ENCODE assay signal across 11 cellular contexts in the genomic region with DNA sequence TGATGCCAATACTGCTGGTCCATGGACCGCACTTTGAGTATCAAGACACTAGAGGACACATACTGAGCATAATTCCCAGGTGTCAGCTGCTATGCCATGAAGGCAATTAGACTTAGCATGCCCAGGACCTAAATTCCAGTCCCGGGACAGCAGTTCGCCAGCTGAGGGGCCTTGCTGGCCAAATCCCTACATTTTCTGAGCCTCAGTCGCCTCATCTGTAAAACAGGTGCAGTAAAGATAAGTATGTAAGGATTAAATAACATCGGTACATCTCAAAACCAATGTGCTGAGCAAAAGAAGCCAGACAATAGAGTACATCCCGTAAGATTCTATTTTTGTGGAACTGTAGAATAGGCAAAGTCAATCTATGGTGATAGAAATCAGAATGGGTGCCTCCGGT. TPM values are rescaled to one million over a fixed set of nuclear protein-coding genes. Genes with fewer than 3 reads are reported as not detected.
DNase-seq lines count a peak whose midpoint lies in the region; ATAC-seq and TF ChIP-seq lines count a peak whose summit lies in the region.
"Had no signal": no experiment of that assay in that cellular context is flagged by ENCODE, and none has a peak within 500 bp of the region (broad histone marks: within the 10 kb centered on the region; RNA-seq: fewer than 3 reads in every experiment).

No MANE protein-coding gene starts in this region.

- H3K4me3 Mint-ChIP-seq in activated CD8-positive, alpha-beta T cell treated with anti-CD3 and anti-CD28 coated beads, Interleukin-2, amount 10 ng/mL, durations not matched to agents 7 days and 5 days: peak overlapping the region; percentile 61

- H3K36me3 ChIP-seq in ACC112 (ENCODE audit: insufficient read depth, low read length): no peaks in the 10 kb centered on the region
- H3K36me3 ChIP-seq in DOHH2 (ENCODE audit: control insufficient read depth, low read length): no peaks in the 10 kb centered on the region
- no peaks in the 10 kb centered on the region for H3K36me3 ChIP-seq in muscle layer of colon (ENCODE audit: insufficient read depth, low read length)
- no peaks in the 10 kb centered on the region for H3K36me3 ChIP-seq in Peyer's patch
- H3K36me3 ChIP-seq: SJSA1 had no signal

- no peak for DNase-seq in activated CD8-positive, alpha-beta T cell treated with anti-CD3 and anti-CD28 coated beads, Interleukin-2, amount 10 ng/mL, durations not matched to agents 7 days and 5 days
- no peak for DNase-seq in stimulated activated CD8-positive, alpha-beta memory T cell treated with anti-CD3 and anti-CD28 coated beads, Interleukin-4, amount 100 ng/mL, for 48 hours
- DNase-seq in SIG-M5 (lab: John Stamatoyannopoulos, UW) (no peak), Peyer's patch (no peak), NCI-H82 treated with DMSO at 0.1 percent for 48 hours (lab: John Stamatoyannopoulos, UW; ENCODE audit: unreplicated experiment) (no peak)

- no peaks in the 10 kb centered on the region for H3K36me3 Mint-ChIP-seq in activated CD8-positive, alpha-beta T cell treated with anti-CD3 and anti-CD28 coated beads, Interleukin-2, amount 10 ng/mL, durations not matched to agents 7 days and 5 days (ENCODE audit: low read depth)

- no peaks in the 10 kb centered on the region; the same call in 1 of the 2 replicates for H3K27me3 ChIP-seq in ACC112 (ENCODE audit: insufficient read depth, low read length)
- H3K27me3 ChIP-seq in DOHH2 (ENCODE audit: control insufficient read depth, low read length): peaks cover 21% of the 10 kb centered on the region
- no peaks in the 10 kb centered on the region for H3K27me3 ChIP-seq in muscle layer of colon (ENCODE audit: control insufficient read depth in 1 of 2, insufficient read depth in 2 of 2, low read length in 2 of 2)
- H3K27me3 ChIP-seq in Peyer's patch: no peaks in the 10 kb centered on the region
- H3K27me3 ChIP-seq: SJSA1 had no signal

- no peaks in the 10 kb centered on the region for H3F3A ChIP-seq in DOHH2 (ENCODE audit: control insufficient read depth, insufficient read depth)

- no peak for TF ChIP-seq CTCF in DOHH2 (IDR thresholded peaks at IDR 0.05; ENCODE audit: low read depth, low read length, poor library complexity, severe bottlenecking)
- no peak for TF ChIP-seq CTCF in Peyer's patch (IDR thresholded peaks at IDR 0.05)

- POLR2A ChIA-PET in activated CD8-positive, alpha-beta T cell treated with anti-CD3 and anti-CD28 coated beads, Interleukin-2, amount 10 ng/mL, durations not matched to agents 7 days and 5 days (lab: Charles Lee): interaction anchor here (0.7 to 1.8 kb wide), 4 partner anchors 40 to 437 kb away, joined by 4 to 6 read pairs (median 5); no protein-coding TSS in a partner anchor

- H4K20me1 ChIP-seq in DOHH2 (ENCODE audit: control insufficient read depth, insufficient read depth, low read depth, low read length): 0 out of 2 replicates have a peak, but pooled peaks cover 2% of the 10 kb centered on the region

- no peak overlapping the region for H3K9ac ChIP-seq in muscle layer of colon (ENCODE audit: low read length)

- peak overlapping the region; percentile 56 for H3K4me2 ChIP-seq in DOHH2 (ENCODE audit: low read length)

- peak overlapping the region; percentile 73; the same call in 1 of the 2 replicates for H3K4me3 ChIP-seq in ACC112 (ENCODE audit: low read depth, low read length)
- no peak overlapping the region for H3K4me3 ChIP-seq in DOHH2 (ENCODE audit: low read length)
- H3K4me3 ChIP-seq in muscle layer of colon (ENCODE audit: low read depth in 1 of 2, low read length in 2 of 2): no peak overlapping the region
- H3K4me3 ChIP-seq in Peyer's patch: no peak overlapping the region

- H3K4me1 ChIP-seq in ACC112 (ENCODE audit: control insufficient read depth, insufficient read depth, low read length, unreplicated experiment) (peaks cover 5% of the 10 kb centered on the region), DOHH2 (ENCODE audit: control insufficient read depth, low read length) (peaks cover 10% of the 10 kb centered on the region), muscle layer of colon (ENCODE audit: insufficient read depth, low read length) (peaks cover 4% of the 10 kb centered on the region), Peyer's patch (peaks cover 0 to 13% (median 4%) of the 10 kb centered on the region in 4 donors)

- H3K9me3 ChIP-seq in DOHH2 (ENCODE audit: control insufficient read depth, insufficient read depth, low read length) (no peaks in the 10 kb centered on the region), muscle layer of colon (ENCODE audit: low read length) (no peaks in the 10 kb centered on the region), Peyer's patch (no peaks in the 10 kb centered on the region)
- H3K9me3 ChIP-seq: SJSA1 had no signal

- H3K27ac ChIP-seq in ACC112 (ENCODE audit: low read depth, low read length): no peak overlapping the region
- no peak overlapping the region for H3K27ac ChIP-seq in DOHH2 (ENCODE audit: low read depth, low read length)
- H3K27ac ChIP-seq in muscle layer of colon (ENCODE audit: low read depth, low read length): peak overlapping the region; percentile 79
- H3K27ac ChIP-seq in Peyer's patch: no peak overlapping the region
- H3K27ac ChIP-seq: epithelial cell of prostate had no signal

- H3K27ac Mint-ChIP-seq in activated CD8-positive, alpha-beta T cell treated with anti-CD3 and anti-CD28 coated beads, Interleukin-2, amount 10 ng/mL, durations not matched to agents 7 days and 5 days: peak overlapping the region; percentile 65

- CTCF ChIA-PET in activated CD8-positive, alpha-beta T cell treated with anti-CD3 and anti-CD28 coated beads, Interleukin-2, amount 10 ng/mL, durations not matched to agents 7 days and 5 days (lab: Charles Lee): interaction anchor here (2.3 to 3.5 kb wide), 3 partner anchors 25 to 408 kb away, joined by 7 to 22 read pairs (median 12); a partner anchor contains a TSS

- H3K79me2 ChIP-seq in ACC112 (ENCODE audit: control insufficient read depth, insufficient read depth, low read length, unreplicated experiment) (no peaks in the 10 kb centered on the region), DOHH2 (ENCODE audit: control insufficient read depth, low read length) (no peaks in the 10 kb centered on the region)

- no peak for TF ChIP-seq POLR2A in Peyer's patch (IDR thresholded peaks at IDR 0.05)

- H3K9me2 ChIP-seq in DOHH2 (replicated peaks; ENCODE audit: control insufficient read depth, low read length): no peaks in the 10 kb centered on the region

- no peak for ATAC-seq in activated CD8-positive, alpha-beta T cell treated with anti-CD3 and anti-CD28 coated beads, Interleukin-2, amount 10 ng/mL, durations not matched to agents 7 days and 5 days

- no peak overlapping the region for H2AFZ ChIP-seq in ACC112 (ENCODE audit: low read length, unreplicated experiment)

- peaks cover 27% of the 10 kb centered on the region for H3K4me1 Mint-ChIP-seq in activated CD8-positive, alpha-beta T cell treated with anti-CD3 and anti-CD28 coated beads, Interleukin-2, amount 10 ng/mL, durations not matched to agents 7 days and 5 days (ENCODE audit: low read depth)

- no peaks in the 10 kb centered on the region for H3K9me3 Mint-ChIP-seq in activated CD8-positive, alpha-beta T cell treated with anti-CD3 and anti-CD28 coated beads, Interleukin-2, amount 10 ng/mL, durations not matched to agents 7 days and 5 days (ENCODE audit: insufficient read depth)

- peaks cover 41% of the 10 kb centered on the region for H3K27me3 Mint-ChIP-seq in activated CD8-positive, alpha-beta T cell treated with anti-CD3 and anti-CD28 coated beads, Interleukin-2, amount 10 ng/mL, durations not matched to agents 7 days and 5 days (ENCODE audit: low read depth)

RNA-seq across cellular contexts. Expression of a gene that starts 1.0 kb away (rescaled TPM):
- total RNA-seq in activated CD8-positive, alpha-beta T cell treated with anti-CD3 and anti-CD28 coated beads, Interleukin-2, amount 10 ng/mL, durations not matched to agents 7 days and 5 days: under 1 TPM; 0.50 to 0.55 TPM
- 1 to 10 TPM in 1 of 4 donors, under 1 TPM in 1, not detected in 2; 0.57 to 2.5 TPM for total RNA-seq in Peyer's patch
- total RNA-seq: mesenteric fat pad had no signal

RNA-seq across cellular contexts. Expression of a gene that starts 39.7 kb away (rescaled TPM):
- total RNA-seq in activated CD8-positive, alpha-beta T cell treated with anti-CD3 and anti-CD28 coated beads, Interleukin-2, amount 10 ng/mL, durations not matched to agents 7 days and 5 days: 10 to 100 TPM; 59.0 to 63.6 TPM
- 100 to 1,000 TPM; 111 to 151 (median 117) TPM for total RNA-seq in Peyer's patch
